13 cellular contexts compared by ENCODE assay signal in genomic region chr5:151023047-151023615, GRCh38. TPM values are rescaled to one million over a fixed set of nuclear protein-coding genes. Genes with fewer than 3 reads are reported as not detected.
DNase-seq lines count a peak whose midpoint lies in the region; ATAC-seq, FAIRE-seq and TF ChIP-seq lines count a peak whose summit lies in the region.
"Had no signal": no experiment of that assay in that cellular context is flagged by ENCODE, and none has a peak within 500 bp of the region (broad histone marks: within the 10 kb centered on the region; RNA-seq: fewer than 3 reads in every experiment).

No MANE protein-coding gene starts in this region.

- H2AFZ ChIP-seq in ACC112 (ENCODE audit: low read length, unreplicated experiment) (no peak overlapping the region), parathyroid adenoma (no peak overlapping the region)

- H3K4me3 ChIP-seq in ACC112 (ENCODE audit: low read depth, low read length) (no peak overlapping the region), adrenal gland (peak overlapping the region in 1 of 4 donors; percentile 55), parathyroid adenoma (ENCODE audit: low read depth, low read length) (no peak overlapping the region)

- no peak overlapping the region for H3K4me2 ChIP-seq in parathyroid adenoma (ENCODE audit: low read length)

- H3K9me3 ChIP-seq in adrenal gland (replicated peaks in 1 of 3) (no peaks in the 10 kb centered on the region), parathyroid adenoma (ENCODE audit: control insufficient read depth, low read length) (no peaks in the 10 kb centered on the region)

- ATAC-seq in foreskin keratinocyte (no peak), HG02759 (IDR thresholded peaks at IDR 0.05; ENCODE audit: unreplicated experiment) (no peak)

- no peak for TF ChIP-seq CTCF in adrenal gland (IDR thresholded peaks at IDR 0.05)
- no peak for TF ChIP-seq CTCF in foreskin keratinocyte (conservative IDR thresholded peaks at IDR 0.05)
- TF ChIP-seq CTCF in parathyroid adenoma (IDR thresholded peaks at IDR 0.05): no peak

- H3K4me1 ChIP-seq in ACC112 (ENCODE audit: control insufficient read depth, insufficient read depth, low read length, unreplicated experiment) (peaks cover 43% of the 10 kb centered on the region), adrenal gland (replicated peaks in 1 of 2) (peaks cover 33 to 51% of the 10 kb centered on the region in 2 donors), foreskin keratinocyte (peaks cover 24% of the 10 kb centered on the region), parathyroid adenoma (peaks cover 14% of the 10 kb centered on the region)

- no peak for FAIRE-seq in RCC 7860 (lab: Jason Lieb, UNC)
- FAIRE-seq: A204.1, endometrium had no signal

- H3K36me3 ChIP-seq in ACC112 (ENCODE audit: insufficient read depth, low read length): no peaks in the 10 kb centered on the region
- peaks cover 0 to 21% of the 10 kb centered on the region in 2 donors for H3K36me3 ChIP-seq in adrenal gland (replicated peaks in 1 of 2)
- H3K36me3 ChIP-seq in parathyroid adenoma (ENCODE audit: control insufficient read depth, insufficient read depth, low read length): no peaks in the 10 kb centered on the region

- H3K27me3 ChIP-seq in ACC112 (ENCODE audit: insufficient read depth, low read length) (no peaks in the 10 kb centered on the region), adrenal gland (no peaks in the 10 kb centered on the region), foreskin keratinocyte (peaks cover 6% of the 10 kb centered on the region), parathyroid adenoma (ENCODE audit: control insufficient read depth, insufficient read depth, low read length) (no peaks in the 10 kb centered on the region)

- TF ChIP-seq POLR2A in adrenal gland (IDR thresholded peaks at IDR 0.05): no peak

- WGBS in adrenal gland, 4 donors: 7 to 41% (median 25%) methylated on average over 4 to 5 of the region's 5 CpGs

- H3K79me2 ChIP-seq in ACC112 (ENCODE audit: control insufficient read depth, insufficient read depth, low read length, unreplicated experiment): no peaks in the 10 kb centered on the region
- H3K79me2 ChIP-seq in parathyroid adenoma: no peaks in the 10 kb centered on the region

- DNase-seq in adrenal gland: peak; percentile 73 to 95 (median 90)
- DNase-seq in foreskin keratinocyte: no peak
- DNase-seq in foreskin melanocyte: no peak
- DNase-seq in GM03348 (ENCODE audit: low spot score): no peak
- DNase-seq in RCC 7860 (ENCODE audit: low spot score): no peak
- DNase-seq: naive B cell, NCI-H774 had no signal

- H3K9ac ChIP-seq in parathyroid adenoma: no peak overlapping the region

- peak overlapping the region; percentile 78 for H3K27ac ChIP-seq in ACC112 (ENCODE audit: low read depth, low read length)
- H3K27ac ChIP-seq in adrenal gland: peak overlapping the region in 4 of 5 donors; percentile 34 to 86 (median 73)
- H3K27ac ChIP-seq in foreskin keratinocyte: peak overlapping the region; percentile 77
- peak overlapping the region; percentile 59 for H3K27ac ChIP-seq in parathyroid adenoma

- intact Hi-C loops in adrenal gland (cut with DNase I): no loop called here

RNA-seq across cellular contexts. Expression of gene GPX3, which starts 2.7 kb away (rescaled TPM):
- total RNA-seq in adrenal gland (1,000 to 10,000 TPM in 3 of 8 donors, 100 to 1,000 TPM in 5; 232 to 1,751 (median 422) TPM), foreskin keratinocyte (6.9 and 13.2 TPM in 2 replicates)
- polyA plus RNA-seq in adrenal gland (1,000 to 10,000 TPM in 2 of 3 donors, 100 to 1,000 TPM in 1; 365 to 1,619 (median 1,026) TPM), foreskin keratinocyte (12.7 and 26.6 TPM in 2 replicates)
- total RNA-seq: activated T-helper 1 cell treated with anti-CD3 and anti-CD28 coated beads, Interleukin-12 subunit alpha, Interleukin-12 subunit beta, Interleukin-2, Interleukin-4 antibody, amounts not matched to agents 30 ng/mL and 10 ng/mL and 1 ng/mL, durations not matched to agents 14 hours and 24 hours and 36 hours had no signal

RNA-seq across cellular contexts. Expression of gene TNIP1, which starts 57.7 kb away (rescaled TPM):
- total RNA-seq in adrenal gland (100 to 1,000 TPM in 6 of 8 donors, 10 to 100 TPM in 2; 36.6 to 129 (median 103) TPM), foreskin keratinocyte (128 and 133 TPM in 2 replicates)
- polyA plus RNA-seq in adrenal gland (10 to 100 TPM; 42.2 to 85.1 (median 68.1) TPM), foreskin keratinocyte (96.5 and 98.1 TPM in 2 replicates)

Comparison
In these comparisons a context has a peak if more than half of its experiments do, and no peak if none do; other contexts are left out.
1. DNase-seq: peak in adrenal gland (7 of 7); none in foreskin keratinocyte (0 of 2), foreskin melanocyte (single experiment), GM03348 (single experiment) and RCC 7860 (single experiment).
2. RNA of gene GPX3, which starts 2.7 kb away (total RNA-seq): 232 to 1,751 TPM in adrenal gland; 6.9 to 13.2 TPM in foreskin keratinocyte; every median in the first group is over 10 times any median in the second.
3. Peak in every context shown above with its lines, with median percentiles within 50 percentile points of each other: H3K27ac ChIP-seq.